Comparison of ENCODE assay signal across 8 cellular contexts in genomic region chr2:43223412-43224040, GRCh38. TPM values are rescaled to one million over a fixed set of nuclear protein-coding genes. Genes with fewer than 3 reads are reported as not detected.
DNase-seq lines count a peak whose midpoint lies in the region; ATAC-seq and TF ChIP-seq lines count a peak whose summit lies in the region.

No MANE protein-coding gene starts in this region.

- 53 to 58% methylated on average over 3 to 5 of the region's 6 CpGs for WGBS in endodermal cell (ENCODE audit: insufficient coverage in 1 of 2, insufficient read length in 1 of 2), 2 experiments

- ATAC-seq in activated CD4-positive, CD25-positive, alpha-beta regulatory T cell treated with anti-CD3 and anti-CD28 coated beads, Interleukin-2, amount 50 U/mL, for 24 hours = no peak
- ATAC-seq in HG02970 (IDR thresholded peaks at IDR 0.05; ENCODE audit: low FRiP score, unreplicated experiment) = no peak

- TF ChIP-seq CTCF in Peyer's patch (IDR thresholded peaks at IDR 0.05) (no peak), endodermal cell (conservative IDR thresholded peaks at IDR 0.05) (no peak), nephron progenitor cell (IDR thresholded peaks at IDR 0.05) (no peak)

- no peaks in the 10 kb centered on the region for H3K9me3 Mint-ChIP-seq in endodermal cell
- H3K9me3 Mint-ChIP-seq in nephron progenitor cell = no peaks in the 10 kb centered on the region

- peak overlapping the region; percentile 39 for H3K27ac Mint-ChIP-seq in endodermal cell
- peak overlapping the region; percentile 81 for H3K27ac Mint-ChIP-seq in nephron progenitor cell

- peak overlapping the region; percentile 87 for H3K4me3 Mint-ChIP-seq in endodermal cell
- peak overlapping the region; percentile 93 for H3K4me3 Mint-ChIP-seq in nephron progenitor cell

- H3K4me1 Mint-ChIP-seq in endodermal cell (peaks cover 50% of the 10 kb centered on the region), nephron progenitor cell (peaks cover 64% of the 10 kb centered on the region)

- peak in 1 of 2 donors; percentile 11 for TF ChIP-seq POLR2A in Peyer's patch (IDR thresholded peaks at IDR 0.05)

- H3K27ac ChIP-seq in Peyer's patch (peak overlapping the region; percentile 94 to 100 (median 100)), endodermal cell (ENCODE audit: low read depth, low read length) (no peak overlapping the region)

- DNase-seq in EL (peak; percentile 52), Peyer's patch (no peak), endodermal cell (no peak), nephron progenitor cell (no peak), NCI-H446 (lab: John Stamatoyannopoulos, UW) (no peak), GM03348 (ENCODE audit: low spot score) (no peak)

- H3K4me1 ChIP-seq in Peyer's patch = peaks cover 2 to 23% (median 10%) of the 10 kb centered on the region in 4 donors
- peaks cover 30% of the 10 kb centered on the region for H3K4me1 ChIP-seq in endodermal cell (ENCODE audit: control insufficient read depth, insufficient read depth, low read length)

- peak overlapping the region; percentile 74 to 95 (median 84) for H3K4me3 ChIP-seq in Peyer's patch
- H3K4me3 ChIP-seq in endodermal cell (ENCODE audit: low read length) = peak overlapping the region; percentile 80

- H3K9me3 ChIP-seq in Peyer's patch (no peaks in the 10 kb centered on the region), endodermal cell (ENCODE audit: control insufficient read depth, low read length) (no peaks in the 10 kb centered on the region)

- H3K27me3 ChIP-seq in Peyer's patch (no peaks in the 10 kb centered on the region), endodermal cell (ENCODE audit: control insufficient read depth, insufficient read depth, low read length, poor library complexity, severe bottlenecking) (no peaks in the 10 kb centered on the region)

- H3K36me3 ChIP-seq in Peyer's patch = peaks cover 0 to 37% (median 4%) of the 10 kb centered on the region in 3 donors
- peaks cover 18% of the 10 kb centered on the region for H3K36me3 ChIP-seq in endodermal cell (ENCODE audit: control insufficient read depth, insufficient read depth, low read length)

- no peaks in the 10 kb centered on the region for H3K27me3 Mint-ChIP-seq in endodermal cell (ENCODE audit: insufficient read depth)
- no peaks in the 10 kb centered on the region for H3K27me3 Mint-ChIP-seq in nephron progenitor cell (ENCODE audit: low read depth, poor library complexity)

- peak overlapping the region; percentile 18 for H3K9ac ChIP-seq in endodermal cell (ENCODE audit: extremely low read depth, low read length, poor library complexity, severe bottlenecking)

- peaks cover 18% of the 10 kb centered on the region for H3K36me3 Mint-ChIP-seq in endodermal cell (ENCODE audit: low read depth)
- H3K36me3 Mint-ChIP-seq in nephron progenitor cell (ENCODE audit: low read depth) = peaks cover 9% of the 10 kb centered on the region

RNA-seq across cellular contexts. Expression of gene ZFP36L2, which starts 2.9 kb away (rescaled TPM):
- total RNA-seq in Peyer's patch (100 to 1,000 TPM in 3 of 4 donors, 10 to 100 TPM in 1; 90.4 to 227 (median 148) TPM), endodermal cell (100 to 1,000 TPM in 1 of 2 donors, 10 to 100 TPM in 1; 77.1 to 114 TPM)
- 59.2 TPM for polyA plus RNA-seq in endodermal cell (2013, experiment 1 of 2)
- 48.7 TPM for polyA plus RNA-seq in endodermal cell (2013, experiment 2 of 2)
